8 cellular contexts compared by ENCODE assay signal in the genomic region with DNA sequence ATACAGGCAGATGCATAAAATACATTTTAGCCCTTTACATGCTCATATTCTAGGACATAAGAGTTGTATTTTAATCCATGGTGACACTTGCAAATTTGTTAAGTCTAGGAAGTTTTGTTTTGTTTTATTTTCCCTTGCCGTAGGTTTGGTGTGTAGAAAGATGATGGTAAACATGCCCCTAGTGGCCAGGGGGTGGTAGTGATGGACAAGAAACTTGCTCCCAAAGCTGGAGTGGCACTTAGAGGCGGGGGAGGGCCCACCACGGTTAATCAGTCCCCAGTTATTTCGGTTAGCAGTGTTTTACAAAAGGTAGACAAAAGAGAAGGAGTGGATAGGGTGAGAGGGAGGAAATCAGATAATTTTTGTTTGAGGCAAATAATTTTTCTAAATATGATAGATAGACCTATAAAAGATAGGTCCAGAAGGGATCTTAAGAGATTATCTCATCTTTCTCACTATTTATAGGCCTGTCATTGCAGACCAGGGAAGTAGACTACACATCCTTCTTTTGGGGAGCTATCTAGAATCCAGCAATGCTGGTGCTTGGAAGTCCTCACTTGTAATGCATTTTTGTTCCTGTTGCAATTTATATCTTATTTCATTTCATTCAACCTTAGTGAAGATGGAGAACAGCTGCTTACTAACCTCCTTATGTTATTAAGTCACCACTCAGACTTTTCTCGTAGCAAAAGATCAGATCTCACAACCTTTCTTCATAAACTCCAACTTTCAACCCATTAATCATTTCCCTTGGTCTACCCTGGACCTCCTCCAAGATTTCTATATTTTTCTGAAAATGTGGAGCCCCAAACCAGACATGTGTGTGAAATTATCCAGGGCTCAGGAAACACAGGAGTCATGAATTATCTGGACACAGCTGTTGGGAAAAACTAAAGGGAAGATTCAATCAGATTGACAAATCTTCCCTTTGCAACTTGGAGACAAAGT. TPM values are rescaled to one million over a fixed set of nuclear protein-coding genes. Genes with fewer than 3 reads are reported as not detected.
DNase-seq lines count a peak whose midpoint lies in the region; ATAC-seq, FAIRE-seq and TF ChIP-seq lines count a peak whose summit lies in the region.

No MANE protein-coding gene starts in this region.

- peaks cover 5% of the 10 kb centered on the region for H3K4me1 Mint-ChIP-seq in activated T-cell treated with anti-CD3 and anti-CD28 coated beads, Interleukin-2, amount 50 U/mL, for 4 hours (ENCODE audit: low read depth)

- ATAC-seq in GM21825 (IDR thresholded peaks at IDR 0.05; ENCODE audit: unreplicated experiment), result peak; percentile 78
- peak in 3 of 4 donors; percentile 50 to 75 (median 60) for ATAC-seq in pancreas
- no peak for ATAC-seq in activated T-cell treated with anti-CD3 and anti-CD28 coated beads, Interleukin-2, amount 50 U/mL, for 4 hours

- no peaks in the 10 kb centered on the region for H3K9me3 Mint-ChIP-seq in activated T-cell treated with anti-CD3 and anti-CD28 coated beads, Interleukin-2, amount 50 U/mL, for 4 hours

- WGBS in pancreas, 2 donors, result 14 to 16% methylated on average over 5 of the region's 5 CpGs

- H3K4me3 ChIP-seq in cardiac fibroblast (replicated peaks in 1 of 2; ENCODE audit: low read depth in 2 of 2, low read length in 2 of 2), result no peak overlapping the region
- no peak overlapping the region for H3K4me3 ChIP-seq in pancreas

- in situ Hi-C loops in KBM-7 (cut with MboI; ENCODE audit: low pct_unique_long_range_greater_than_20kb, low sequenced_read_pairs), result no loop called here

- H3K4me3 Mint-ChIP-seq in activated T-cell treated with anti-CD3 and anti-CD28 coated beads, Interleukin-2, amount 50 U/mL, for 4 hours, result no peak overlapping the region

- no peak overlapping the region for H3K27ac ChIP-seq in pancreas

- peak; percentile 74 for TF ChIP-seq CTCF in cardiac fibroblast (IDR thresholded peaks at IDR 0.05; ENCODE audit: low read depth, low read length)
- TF ChIP-seq CTCF in pancreas (IDR thresholded peaks at IDR 0.05), result peak; percentile 30 to 63 (median 52)

- peaks cover 42% of the 10 kb centered on the region for H3K27me3 Mint-ChIP-seq in activated T-cell treated with anti-CD3 and anti-CD28 coated beads, Interleukin-2, amount 50 U/mL, for 4 hours (ENCODE audit: low read depth)

- peaks cover 0 to 15% (median 1%) of the 10 kb centered on the region in 4 donors for H3K27me3 ChIP-seq in pancreas

- intact Hi-C loops in pancreas (cut with DNase I), result loop anchor here in 1 of 3 donors (10.0 kb wide), 1 partner anchor 819 kb away; no protein-coding TSS in a partner anchor

- no peaks in the 10 kb centered on the region for H3K36me3 Mint-ChIP-seq in activated T-cell treated with anti-CD3 and anti-CD28 coated beads, Interleukin-2, amount 50 U/mL, for 4 hours (ENCODE audit: insufficient read depth)

- peaks cover 0 to 4% (median 0%) of the 10 kb centered on the region in 3 donors for H3K4me1 ChIP-seq in pancreas

- no peaks in the 10 kb centered on the region for H3K36me3 ChIP-seq in pancreas

- FAIRE-seq in pancreas (lab: Jason Lieb, UNC), result no peak

- DNase-seq in NCI-H748 (lab: John Stamatoyannopoulos, UW; ENCODE audit: unreplicated experiment) (peak; percentile 29), NCI-H748 treated with DMSO at 0.1 percent for 48 hours (lab: John Stamatoyannopoulos, UW) (no peak), KBM-7 (peak; percentile 45), cardiac fibroblast (ENCODE audit: low read depth in 2 of 2) (peak in 1 of 2 donors; percentile 47), pancreas (no peak), mucosa of gallbladder (ENCODE audit: low spot score) (no peak)
- DNase-seq in activated T-cell treated with anti-CD3 and anti-CD28 coated beads, Interleukin-2, amount 50 U/mL, for 4 hours, result no peak

- H3K9me3 ChIP-seq in pancreas, result no peaks in the 10 kb centered on the region

RNA-seq across cellular contexts. Expression of a gene that starts 5.9 kb away (rescaled TPM):
- total RNA-seq in pancreas (under 1 TPM; 0.04 to 0.09 (median 0.07) TPM), mucosa of gallbladder (6.8 TPM)
- under 1 TPM; 0.12 to 0.15 TPM for polyA plus RNA-seq in pancreas
- total RNA-seq in activated T-cell treated with anti-CD3 and anti-CD28 coated beads, Interleukin-2, amount 50 U/mL, for 4 hours, result under 1 TPM in 1 of 3 donors, not detected in 2; 0.05 TPM

Comparison
In these comparisons a context has a peak if more than half of its experiments do, and no peak if none do; other contexts are left out.
1. DNase-seq: peak in NCI-H748 (single experiment) and KBM-7 (single experiment); none in NCI-H748 treated with DMSO at 0.1 percent for 48 hours (single experiment), pancreas (0 of 6), activated T-cell treated with anti-CD3 and anti-CD28 coated beads, Interleukin-2, amount 50 U/mL, for 4 hours (single experiment) and mucosa of gallbladder (single experiment).
2. ATAC-seq: peak in GM21825 (single experiment) and pancreas (3 of 4); none in activated T-cell treated with anti-CD3 and anti-CD28 coated beads, Interleukin-2, amount 50 U/mL, for 4 hours (0 of 2).